In the genomic region with DNA sequence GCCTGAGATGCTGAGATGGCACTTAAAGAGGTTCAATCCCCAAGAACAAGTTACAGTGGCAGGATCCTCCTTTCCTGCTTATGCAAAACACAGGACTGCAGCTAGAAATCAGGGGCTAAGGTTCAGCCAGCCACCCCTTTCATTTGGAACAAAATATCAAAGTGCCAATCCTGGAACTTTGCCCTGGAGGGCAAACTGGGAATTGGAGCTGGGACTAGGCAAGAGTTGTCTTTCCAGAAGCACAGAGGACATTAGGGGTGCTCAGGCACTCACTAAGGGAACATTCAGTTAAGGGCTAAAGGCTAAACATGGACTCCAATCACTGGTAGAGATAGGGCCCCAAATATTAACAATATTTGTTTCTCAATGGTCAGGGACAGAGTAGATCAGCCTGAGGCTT, we compare ENCODE assay signal across 26 cellular contexts.
"Had no signal": no experiment of that assay in that cellular context is flagged by ENCODE, and none has a peak within 500 bp of the region (broad histone marks: within the 10 kb centered on the region; RNA-seq: fewer than 3 reads in every experiment).

No MANE protein-coding gene starts in this region.

- ATAC-seq: naive thymus-derived CD4-positive, alpha-beta T cell; natural killer cell; psoas muscle; right cardiac atrium; sciatic nerve; stimulated activated effector memory CD8-positive, alpha-beta T cell treated with anti-CD3 and anti-CD28 coated beads, Interleukin-12 subunit alpha, Interleukin-12 subunit beta, amount 100 ng/mL, for 72 hours; stimulated activated naive B cell treated with anti-CD40 and anti-IgM and Interleukin-4, amounts not matched to agents 10 μg/mL and 1 μg/mL and 100 μg/mL, for 72 hours; upper lobe of right lung had no signal

- H3K4me3 Mint-ChIP-seq: naive thymus-derived CD4-positive, alpha-beta T cell; natural killer cell; nephron; stimulated activated effector memory CD8-positive, alpha-beta T cell treated with anti-CD3 and anti-CD28 coated beads, Interleukin-12 subunit alpha, Interleukin-12 subunit beta, amount 100 ng/mL, for 72 hours; stimulated activated naive B cell treated with anti-CD40 and anti-IgM and Interleukin-4, amounts not matched to agents 10 μg/mL and 1 μg/mL and 100 μg/mL, for 72 hours; stimulated activated naive CD8-positive, alpha-beta T cell treated with anti-CD3 and anti-CD28 coated beads, Interleukin-15, Interleukin-2, amounts not matched to agents 100 ng/mL and 50 ng/mL, for 24 hours had no signal

- H3K36me3 Mint-ChIP-seq: naive thymus-derived CD4-positive, alpha-beta T cell; natural killer cell; stimulated activated effector memory CD8-positive, alpha-beta T cell treated with anti-CD3 and anti-CD28 coated beads, Interleukin-12 subunit alpha, Interleukin-12 subunit beta, amount 100 ng/mL, for 72 hours; stimulated activated naive B cell treated with anti-CD40 and anti-IgM and Interleukin-4, amounts not matched to agents 10 μg/mL and 1 μg/mL and 100 μg/mL, for 72 hours had no signal

- DNase-seq: naive thymus-derived CD4-positive, alpha-beta T cell; natural killer cell; occipital lobe; ovary; posterior cingulate gyrus; psoas muscle; right cardiac atrium; stimulated activated CD4-positive, alpha-beta T cell treated with anti-CD3 and anti-CD28 coated beads, Interleukin-15, amount 100 ng/mL, for 24 hours; stimulated activated CD4-positive, alpha-beta T cell treated with anti-CD3 and anti-CD28 coated beads, Interleukin-2, amount 100 ng/mL, for 24 hours; stimulated activated CD4-positive, alpha-beta T cell treated with anti-CD3 and anti-CD28 coated beads, Interleukin-2, amount 100 ng/mL, for 48 hours; stimulated activated CD4-positive, alpha-beta T cell treated with anti-CD3 and anti-CD28 coated beads, Interleukin-4, amount 100 ng/mL, for 24 hours; stimulated activated naive B cell treated with anti-CD40 and anti-IgM and Interleukin-4, amounts not matched to agents 10 μg/mL and 1 μg/mL and 100 μg/mL, for 72 hours; stimulated activated naive CD4-positive, alpha-beta T cell treated with Interleukin-2 at 50 U/mL for 16 hours; thyroid gland; trophoblast cell; upper lobe of right lung; uterus had no signal

- H3K27ac Mint-ChIP-seq: naive thymus-derived CD4-positive, alpha-beta T cell; natural killer cell; nephron; progenitor cell of endocrine pancreas; stimulated activated effector memory CD8-positive, alpha-beta T cell treated with anti-CD3 and anti-CD28 coated beads, Interleukin-12 subunit alpha, Interleukin-12 subunit beta, amount 100 ng/mL, for 72 hours; stimulated activated naive B cell treated with anti-CD40 and anti-IgM and Interleukin-4, amounts not matched to agents 10 μg/mL and 1 μg/mL and 100 μg/mL, for 72 hours; stimulated activated naive CD8-positive, alpha-beta T cell treated with anti-CD3 and anti-CD28 coated beads, Interleukin-15, Interleukin-2, amounts not matched to agents 100 ng/mL and 50 ng/mL, for 24 hours had no signal

- H3K4me1 Mint-ChIP-seq: naive thymus-derived CD4-positive, alpha-beta T cell; natural killer cell; stimulated activated effector memory CD8-positive, alpha-beta T cell treated with anti-CD3 and anti-CD28 coated beads, Interleukin-12 subunit alpha, Interleukin-12 subunit beta, amount 100 ng/mL, for 72 hours had no signal

- H3K27me3 ChIP-seq: ovary, thyroid gland, tibial nerve, upper lobe of right lung, uterus had no signal

- H3K36me3 ChIP-seq: ovary, thoracic aorta, thyroid gland, tibial nerve, upper lobe of right lung, uterus had no signal

- H3K4me1 ChIP-seq: parathyroid adenoma, psoas muscle, thyroid gland, tibial nerve, upper lobe of right lung, uterus had no signal

- H3K27ac ChIP-seq: ovary, parathyroid adenoma, psoas muscle, skin epidermis, thoracic aorta, thyroid gland, tibial nerve, upper lobe of right lung, uterus had no signal

- H3K9me3 Mint-ChIP-seq: natural killer cell; nephron; stimulated activated effector memory CD8-positive, alpha-beta T cell treated with anti-CD3 and anti-CD28 coated beads, Interleukin-12 subunit alpha, Interleukin-12 subunit beta, amount 100 ng/mL, for 72 hours; stimulated activated naive B cell treated with anti-CD40 and anti-IgM and Interleukin-4, amounts not matched to agents 10 μg/mL and 1 μg/mL and 100 μg/mL, for 72 hours; stimulated activated naive CD8-positive, alpha-beta T cell treated with anti-CD3 and anti-CD28 coated beads, Interleukin-15, Interleukin-2, amounts not matched to agents 100 ng/mL and 50 ng/mL, for 24 hours had no signal

- H3K9me3 ChIP-seq: ovary, psoas muscle, thoracic aorta, thyroid gland, tibial nerve, upper lobe of right lung, uterus had no signal

- H2AFZ ChIP-seq: parathyroid adenoma had no signal

- H3K4me3 ChIP-seq: ovary, psoas muscle, skin epidermis, thoracic aorta, thyroid gland, tibial nerve, upper lobe of right lung, uterus had no signal

- H3K79me2 ChIP-seq: parathyroid adenoma had no signal

- H3K9ac ChIP-seq: parathyroid adenoma had no signal
